Comparison of ENCODE assay signal across 8 cellular contexts in genomic region chr19:58229255-58229639, GRCh38. TPM values are rescaled to one million over a fixed set of nuclear protein-coding genes. Genes with fewer than 3 reads are reported as not detected.
DNase-seq lines count a peak whose midpoint lies in the region; ATAC-seq and TF ChIP-seq lines count a peak whose summit lies in the region.

No MANE protein-coding gene starts in this region.

- peaks cover 11% of the 10 kb centered on the region for H3K4me1 ChIP-seq in muscle layer of colon (ENCODE audit: insufficient read depth, low read length)
- no peaks in the 10 kb centered on the region for H3K4me1 ChIP-seq in uterus

- H3K27me3 ChIP-seq in AG04450 (ENCODE audit: control insufficient read depth, insufficient read depth, low read length) (no peaks in the 10 kb centered on the region), WERI-Rb-1 (ENCODE audit: insufficient read depth, low read depth, severe bottlenecking) (no peaks in the 10 kb centered on the region), muscle layer of colon (ENCODE audit: control insufficient read depth in 1 of 2, insufficient read depth in 2 of 2, low read length in 2 of 2) (no peaks in the 10 kb centered on the region), uterus (no peaks in the 10 kb centered on the region)

- TF ChIP-seq CTCF in AG04450 (IDR thresholded peaks at IDR 0.05; ENCODE audit: low read depth, low read length) = peak; percentile 25; the same call in 1 of the 2 replicates
- TF ChIP-seq CTCF in WERI-Rb-1 (IDR thresholded peaks at IDR 0.05; ENCODE audit: low read depth, low read length) = peak; percentile 56
- peak; percentile 63 for TF ChIP-seq CTCF in epithelial cell of esophagus (IDR thresholded peaks at IDR 0.05; ENCODE audit: insufficient read depth, low read depth, low read length, missing control alignments)
- TF ChIP-seq CTCF in uterus (IDR thresholded peaks at IDR 0.05) = no peak

- CTCF ChIA-PET in AG04450 (lab: Charles Lee) = interaction anchor here (0.6 kb wide), 1 partner anchor 315 kb away, joined by 3 read pairs; no protein-coding TSS in a partner anchor

- H3K9me3 ChIP-seq in AG04450 (ENCODE audit: control insufficient read depth, insufficient read depth, low read length) (peaks cover 70% of the 10 kb centered on the region), WERI-Rb-1 (ENCODE audit: severe bottlenecking) (peaks cover 4% of the 10 kb centered on the region), muscle layer of colon (ENCODE audit: low read length) (peaks cover 36% of the 10 kb centered on the region), uterus (peaks cover 0 to 23% of the 10 kb centered on the region in 2 donors)

- H3K4me3 ChIP-seq in AG04450 (ENCODE audit: low read depth, low read length) (peak overlapping the region; percentile 82), WERI-Rb-1 (ENCODE audit: low read depth, low read length) (peak overlapping the region; percentile 97), epithelial cell of esophagus (ENCODE audit: low read length) (peak overlapping the region; percentile 78), muscle layer of colon (ENCODE audit: low read depth in 1 of 2, low read length in 2 of 2) (peak overlapping the region; percentile 77 to 97), uterus (peak overlapping the region; percentile 56 to 60)

- no peak overlapping the region for H3K27ac ChIP-seq in AG04450 (ENCODE audit: low read depth, low read length)
- peak overlapping the region; percentile 96 for H3K27ac ChIP-seq in WERI-Rb-1
- H3K27ac ChIP-seq in muscle layer of colon (ENCODE audit: low read depth, low read length) = peak overlapping the region; percentile 57
- H3K27ac ChIP-seq in uterus = peak overlapping the region; percentile 41 to 51

- DNase-seq in AG04450 (ENCODE audit: low read depth, low spot score) (no peak), WERI-Rb-1 (peak; percentile 62), epithelial cell of esophagus (ENCODE audit: low read depth) (peak; percentile 43), uterus (no peak), NOMO-1 (lab: John Stamatoyannopoulos, UW; ENCODE audit: unreplicated experiment in 2 of 2) (no peak)

- intact Hi-C loops in uterus (cut with DNase I; ENCODE audit: low total_unique reads) = no loop called here

- ATAC-seq in GM21723 (IDR thresholded peaks at IDR 0.05; ENCODE audit: unreplicated experiment) (peak; percentile 14), GM18505 (IDR thresholded peaks at IDR 0.05; ENCODE audit: unreplicated experiment) (no peak)

- H3K9ac ChIP-seq in muscle layer of colon (ENCODE audit: low read length) = no peak overlapping the region

- no peak for TF ChIP-seq POLR2A in uterus (IDR thresholded peaks at IDR 0.05)
- TF ChIP-seq POLR2A in GM18505 (IDR thresholded peaks at IDR 0.05; ENCODE audit: borderline replicate concordance, extremely low read depth, insufficient read depth, insufficient read length) = no peak

- POLR2A ChIA-PET in AG04450 (lab: Yijun Ruan, JAX) = interaction anchor here (1.3 to 1.7 kb wide), 3 partner anchors 11 to 49 kb away, joined by 4 to 5 read pairs (median 5); partner anchors contain the start of genes ZNF274 and ZNF8

- H3K36me3 ChIP-seq in WERI-Rb-1 = peaks cover 47% of the 10 kb centered on the region
- peaks cover 37% of the 10 kb centered on the region for H3K36me3 ChIP-seq in muscle layer of colon (ENCODE audit: insufficient read depth, low read length)
- no peaks in the 10 kb centered on the region for H3K36me3 ChIP-seq in uterus

RNA-seq across cellular contexts. Expression of gene ZNF544, which starts 0.5 kb away (rescaled TPM):
- 26.4 and 27.5 TPM in 2 replicates for polyA plus RNA-seq in AG04450 (2011; rRNA removed)
- 34.3 and 36.5 TPM in 2 replicates for polyA minus RNA-seq in AG04450 (2011; rRNA and poly(A)+ RNA removed)
- 10 to 100 TPM in 3 of 4 donors, 1 to 10 TPM in 1; 2.6 to 67.0 (median 43.7) TPM for total RNA-seq in uterus

RNA-seq across cellular contexts. Expression of gene ZNF274, which starts 46.4 kb away (rescaled TPM):
- polyA plus RNA-seq in AG04450 (2011; rRNA removed) = 13.0 and 13.2 TPM in 2 replicates
- 16.4 and 17.7 TPM in 2 replicates for polyA minus RNA-seq in AG04450 (2011; rRNA and poly(A)+ RNA removed)
- total RNA-seq in uterus = 10 to 100 TPM; 10.8 to 34.3 (median 29.7) TPM

RNA-seq across cellular contexts. Expression of gene ZNF8, which starts 49.5 kb away (rescaled TPM):
- 3.2 and 3.5 TPM in 2 replicates for polyA plus RNA-seq in AG04450 (2011; rRNA removed)
- 12.8 and 13.0 TPM in 2 replicates for polyA minus RNA-seq in AG04450 (2011; rRNA and poly(A)+ RNA removed)
- 10 to 100 TPM in 1 of 4 donors, 1 to 10 TPM in 3; 1.8 to 10.8 (median 8.2) TPM for total RNA-seq in uterus

Comparison
In these comparisons a context has a peak if more than half of its experiments do, and no peak if none do; other contexts are left out.
1. DNase-seq: peak in WERI-Rb-1 (single experiment) and epithelial cell of esophagus (single experiment); none in AG04450 (single experiment), uterus (0 of 2) and NOMO-1 (0 of 2).
2. CTCF ChIP-seq: peak in AG04450 (single experiment), WERI-Rb-1 (single experiment) and epithelial cell of esophagus (single experiment); none in uterus (0 of 4).
3. Peak in every context shown above with its lines, with median percentiles within 50 percentile points of each other: H3K4me3 ChIP-seq.